ENCODE assay signal across 23 cellular contexts in the genomic region with DNA sequence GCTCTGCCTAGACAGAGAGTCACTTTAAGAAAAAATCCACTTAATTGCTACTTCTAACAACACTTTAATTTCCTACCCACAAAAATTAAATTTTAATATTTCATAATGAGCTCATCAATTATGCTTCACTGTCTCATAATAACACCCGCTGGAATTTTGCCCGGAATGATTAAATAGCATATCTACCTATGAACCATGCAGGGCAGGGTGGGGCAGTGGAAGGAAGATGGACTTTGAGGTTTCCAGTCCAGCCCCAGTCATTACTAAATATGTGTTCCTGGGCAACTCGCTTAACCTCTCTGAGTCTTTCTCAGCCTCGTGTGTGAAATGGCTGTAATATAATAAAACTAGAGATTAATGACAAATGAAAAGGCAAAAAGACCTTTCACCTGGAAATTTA.
"Had no signal": no experiment of that assay in that cellular context is flagged by ENCODE, and none has a peak within 500 bp of the region (broad histone marks: within the 10 kb centered on the region; RNA-seq: fewer than 3 reads in every experiment).

No MANE protein-coding gene starts in this region.

- H3K27ac ChIP-seq: coronary artery, esophagus muscularis mucosa, gastroesophageal sphincter, heart left ventricle, suprapubic skin, vagina had no signal

- H3K27ac Mint-ChIP-seq: activated B cell treated with CpG ODN at 0.5 μM for 24 hours; activated CD4-positive, alpha-beta memory T cell treated with anti-CD3 and anti-CD28 coated beads, Interleukin-2, amount 10 ng/mL, durations not matched to agents 7 days and 5 days; activated naive CD8-positive, alpha-beta T cell treated with anti-CD3 and anti-CD28 coated beads, Interleukin-2, amount 10 ng/mL, durations not matched to agents 7 days and 5 days; activated T-cell treated with anti-CD3 and anti-CD28 coated beads, Interleukin-2, amount 50 U/mL, for 24 hours; activated T-helper 2 cell treated with anti-CD3 and anti-CD28 coated beads, Interferon-gamma antibody, Interleukin-2, Interleukin-4, amounts not matched to agents 10 μg/mL and 5 μg/mL and 100 μg/mL, durations not matched to agents 14 hours and 24 hours and 36 hours; nephron progenitor cell; stimulated activated naive CD8-positive, alpha-beta T cell treated with anti-CD3 and anti-CD28 coated beads, Interleukin-15, Interleukin-2, amounts not matched to agents 100 ng/mL and 50 ng/mL, for 24 hours had no signal

- DNase-seq: activated B cell treated with CpG ODN at 0.5 μM for 24 hours; activated CD4-positive, alpha-beta memory T cell treated with anti-CD3 and anti-CD28 coated beads, Interleukin-2, amount 10 ng/mL, durations not matched to agents 7 days and 5 days; activated CD4-positive, alpha-beta T cell treated with anti-CD3 and anti-CD28 coated beads for 4 hours; activated naive CD4-positive, alpha-beta T cell treated with Interleukin-2 at 50 U/mL for 16 hours; activated naive CD8-positive, alpha-beta T cell treated with anti-CD3 and anti-CD28 coated beads, Interleukin-2, amount 10 ng/mL, durations not matched to agents 7 days and 5 days; activated T-cell treated with anti-CD3 and anti-CD28 coated beads, Interleukin-2, amount 50 U/mL, for 24 hours; amygdala; effector CD4-positive, alpha-beta T cell; heart left ventricle; kidney glomerular epithelial cell; nephron progenitor cell; nucleus accumbens; stimulated activated CD4-positive, alpha-beta T cell treated with anti-CD3 and anti-CD28 coated beads, Interleukin-2, amount 100 ng/mL, for 24 hours; T-helper 1 cell; T-helper 9 cell; trophoblast cell had no signal

- H3K4me1 Mint-ChIP-seq: activated naive CD8-positive, alpha-beta T cell treated with anti-CD3 and anti-CD28 coated beads, Interleukin-2, amount 10 ng/mL, durations not matched to agents 7 days and 5 days had no signal

- H3K36me3 ChIP-seq: esophagus muscularis mucosa, gastroesophageal sphincter, heart left ventricle, suprapubic skin, vagina had no signal

- ATAC-seq: gastroesophageal sphincter, heart left ventricle had no signal

- H3K4me3 Mint-ChIP-seq: activated B cell treated with CpG ODN at 0.5 μM for 24 hours; activated CD4-positive, alpha-beta memory T cell treated with anti-CD3 and anti-CD28 coated beads, Interleukin-2, amount 10 ng/mL, durations not matched to agents 7 days and 5 days; activated naive CD8-positive, alpha-beta T cell treated with anti-CD3 and anti-CD28 coated beads, Interleukin-2, amount 10 ng/mL, durations not matched to agents 7 days and 5 days; activated T-cell treated with anti-CD3 and anti-CD28 coated beads, Interleukin-2, amount 50 U/mL, for 24 hours; nephron progenitor cell; stimulated activated naive CD8-positive, alpha-beta T cell treated with anti-CD3 and anti-CD28 coated beads, Interleukin-15, Interleukin-2, amounts not matched to agents 100 ng/mL and 50 ng/mL, for 24 hours had no signal

- H3K9me3 ChIP-seq: esophagus muscularis mucosa, gastroesophageal sphincter, suprapubic skin, vagina had no signal

- H3K36me3 Mint-ChIP-seq: activated naive CD8-positive, alpha-beta T cell treated with anti-CD3 and anti-CD28 coated beads, Interleukin-2, amount 10 ng/mL, durations not matched to agents 7 days and 5 days had no signal

- H3K4me1 ChIP-seq: esophagus muscularis mucosa, gastroesophageal sphincter, suprapubic skin, vagina had no signal

- H3K9me3 Mint-ChIP-seq: activated CD4-positive, alpha-beta memory T cell treated with anti-CD3 and anti-CD28 coated beads, Interleukin-2, amount 10 ng/mL, durations not matched to agents 7 days and 5 days; activated naive CD8-positive, alpha-beta T cell treated with anti-CD3 and anti-CD28 coated beads, Interleukin-2, amount 10 ng/mL, durations not matched to agents 7 days and 5 days; activated T-helper 2 cell treated with anti-CD3 and anti-CD28 coated beads, Interferon-gamma antibody, Interleukin-2, Interleukin-4, amounts not matched to agents 10 μg/mL and 5 μg/mL and 100 μg/mL, durations not matched to agents 14 hours and 24 hours and 36 hours; stimulated activated naive CD8-positive, alpha-beta T cell treated with anti-CD3 and anti-CD28 coated beads, Interleukin-15, Interleukin-2, amounts not matched to agents 100 ng/mL and 50 ng/mL, for 24 hours had no signal

- H3K4me3 ChIP-seq: coronary artery, esophagus muscularis mucosa, gastroesophageal sphincter, heart left ventricle, suprapubic skin, vagina had no signal

- H3K27me3 ChIP-seq: esophagus muscularis mucosa, gastroesophageal sphincter, suprapubic skin, vagina had no signal
